Comparison of ENCODE assay signal across 12 cellular contexts in the genomic region with DNA sequence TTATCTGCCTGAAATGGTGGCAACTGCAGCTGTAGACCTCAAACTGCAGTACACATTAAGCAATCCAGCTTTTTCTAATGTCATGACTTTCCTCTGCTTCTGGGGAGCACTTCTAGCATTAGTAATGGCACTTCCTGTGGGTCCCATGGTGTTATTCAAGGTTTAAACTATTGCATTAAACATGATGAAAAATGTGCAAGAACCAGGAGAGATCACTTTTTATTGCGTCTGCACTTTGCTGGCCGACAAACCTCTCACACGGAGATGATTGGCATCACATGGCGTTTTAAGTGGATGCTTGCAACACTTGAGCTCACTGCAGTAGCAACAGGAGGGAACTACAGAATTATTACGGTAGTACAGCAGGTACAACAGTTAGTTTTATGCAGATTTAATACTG.
DNase-seq lines count a peak whose midpoint lies in the region; TF ChIP-seq lines count a peak whose summit lies in the region.
"Had no signal": no experiment of that assay in that cellular context is flagged by ENCODE, and none has a peak within 500 bp of the region (broad histone marks: within the 10 kb centered on the region; RNA-seq: fewer than 3 reads in every experiment).

No MANE protein-coding gene starts in this region.

- H4K8ac ChIP-seq in mesendoderm (ENCODE audit: low read depth, low read length): no peak overlapping the region

- no peak overlapping the region for H3K23ac ChIP-seq in mesendoderm (ENCODE audit: low read length)

- no peak overlapping the region for H3K9ac ChIP-seq in mesendoderm (ENCODE audit: low read length)
- no peak overlapping the region for H3K9ac ChIP-seq in Karpas-422 (ENCODE audit: low read length)

- H3K27ac ChIP-seq in mesendoderm (ENCODE audit: low read depth, low read length) (no peak overlapping the region), Karpas-422 (ENCODE audit: low read length) (no peak overlapping the region)
- H3K27ac ChIP-seq: PC-9 had no signal

- H3K27me3 ChIP-seq in mesendoderm (ENCODE audit: insufficient read depth, low read length, poor library complexity) (no peaks in the 10 kb centered on the region), Karpas-422 (ENCODE audit: low read length) (no peaks in the 10 kb centered on the region)

- no peaks in the 10 kb centered on the region for H4K20me1 ChIP-seq in Karpas-422 (ENCODE audit: insufficient read depth, low read depth, low read length)

- H2AFZ ChIP-seq in Karpas-422 (ENCODE audit: low read length): no peak overlapping the region
- H2AFZ ChIP-seq: PC-9 had no signal

- H3K27me3 Mint-ChIP-seq in CD14-positive monocyte (ENCODE audit: low read depth in 3 of 3): peaks cover 2 to 4% (median 2%) of the 10 kb centered on the region in 3 donors

- no peak overlapping the region for H2BK5ac ChIP-seq in mesendoderm (ENCODE audit: low read length)

- no peak for TF ChIP-seq CTCF in CD14-positive monocyte (IDR thresholded peaks at IDR 0.05)
- TF ChIP-seq CTCF in fibroblast of mammary gland (conservative IDR thresholded peaks at IDR 0.05; ENCODE audit: control insufficient read depth, insufficient read depth, low read depth, low read length): no peak

- no peaks in the 10 kb centered on the region for H3K9me2 ChIP-seq in Karpas-422 (replicated peaks; ENCODE audit: insufficient read depth, low read length)

- no peaks in the 10 kb centered on the region for H3K9me3 ChIP-seq in Karpas-422 (ENCODE audit: low read length)

- H3K79me1 ChIP-seq in mesendoderm (ENCODE audit: low read length): no peaks in the 10 kb centered on the region

- H3K27ac Mint-ChIP-seq in CD14-positive monocyte: no peak overlapping the region

- no peak overlapping the region for H3K18ac ChIP-seq in mesendoderm (ENCODE audit: low read length)

- H4K5ac ChIP-seq in mesendoderm (ENCODE audit: low read length): no peak overlapping the region

- no peak overlapping the region for H3K4ac ChIP-seq in mesendoderm (ENCODE audit: low read depth, low read length)

- H3K36me3 ChIP-seq in mesendoderm (ENCODE audit: control insufficient read depth, insufficient read depth, low read length) (no peaks in the 10 kb centered on the region), Karpas-422 (ENCODE audit: insufficient read depth, low read length) (no peaks in the 10 kb centered on the region)

- no peak overlapping the region for H3K56ac ChIP-seq in mesendoderm (ENCODE audit: low read length)

- peaks cover 11% of the 10 kb centered on the region for H3K4me1 Mint-ChIP-seq in CD14-positive monocyte
- H3K4me1 Mint-ChIP-seq: neural crest cell had no signal

- H3K4me3 ChIP-seq in fibroblast of mammary gland (ENCODE audit: control insufficient read depth, low read depth, low read length): no peak overlapping the region
- no peak overlapping the region for H3K4me3 ChIP-seq in mesendoderm (ENCODE audit: low read length)
- no peak overlapping the region for H3K4me3 ChIP-seq in Karpas-422 (ENCODE audit: low read length)
- H3K4me3 ChIP-seq: PC-9 had no signal

- peaks cover 0 to 2% (median 0%) of the 10 kb centered on the region in 7 donors for H3K9me3 Mint-ChIP-seq in CD14-positive monocyte
- H3K9me3 Mint-ChIP-seq: neural crest cell had no signal

- WGBS in mesendoderm (ENCODE audit: extremely low coverage, insufficient coverage, low lambda C conversion rate): no CpG with 5 or more reads among the region's 5 CpGs

- H2BK120ac ChIP-seq in mesendoderm (ENCODE audit: low read depth, low read length): no peak overlapping the region

- no peaks in the 10 kb centered on the region for H3K36me3 Mint-ChIP-seq in CD14-positive monocyte

- H3K4me2 ChIP-seq in mesendoderm (ENCODE audit: low read length) (no peak overlapping the region), Karpas-422 (ENCODE audit: low read depth, low read length, poor library complexity, severe bottlenecking) (no peak overlapping the region)
- H3K4me2 ChIP-seq: PC-9 had no signal

- peak overlapping the region in 1 of 2 donors; percentile 1 for H3K4me3 Mint-ChIP-seq in CD14-positive monocyte
- H3K4me3 Mint-ChIP-seq: neural crest cell had no signal

- H2BK15ac ChIP-seq in mesendoderm (replicated peaks; ENCODE audit: low read depth): no peak overlapping the region

- no peaks in the 10 kb centered on the region for H3K79me2 ChIP-seq in mesendoderm (ENCODE audit: control insufficient read depth, insufficient read depth, low read length)
- no peaks in the 10 kb centered on the region for H3K79me2 ChIP-seq in Karpas-422 (ENCODE audit: low read length)

- H2AK5ac ChIP-seq in mesendoderm (ENCODE audit: low read length): no peak overlapping the region

- DNase-seq in CD14-positive monocyte (ENCODE audit: low spot score) (peak; percentile 80), GF-D8 (lab: John Stamatoyannopoulos, UW) (peak; percentile 19), NCI-H345 (lab: John Stamatoyannopoulos, UW) (peak; percentile 74), fibroblast of mammary gland (ENCODE audit: low read depth) (peak; percentile 69), mesendoderm (no peak), Karpas-422 (no peak), GOT3 (lab: John Stamatoyannopoulos, UW) (no peak), C1 segment of cervical spinal cord (lab: John Stamatoyannopoulos, UW) (no peak)
- DNase-seq: activated T-cell treated with anti-CD3 and anti-CD28 coated beads for 4 hours, MM.1S, PC-9 had no signal

- no peaks in the 10 kb centered on the region for H3K4me1 ChIP-seq in mesendoderm (ENCODE audit: control insufficient read depth, low read depth, low read length)
- no peaks in the 10 kb centered on the region for H3K4me1 ChIP-seq in Karpas-422 (ENCODE audit: low read length)

- intact Hi-C loops in CD14-positive monocyte (cut with micrococcal nuclease): no loop called here

Comparison
In these comparisons a context has a peak if more than half of its experiments do, and no peak if none do; other contexts are left out.
1. DNase-seq: peak in CD14-positive monocyte (single experiment), GF-D8 (single experiment), NCI-H345 (single experiment) and fibroblast of mammary gland (single experiment); none in mesendoderm (single experiment), Karpas-422 (single experiment), GOT3 (single experiment) and C1 segment of cervical spinal cord (0 of 14).